ENCODE assay signal across 8 cellular contexts in genomic region chr18:47997338-47997780, GRCh38.
DNase-seq lines count a peak whose midpoint lies in the region; ATAC-seq lines count a peak whose summit lies in the region.

No MANE protein-coding gene starts in this region.

- no peak for ATAC-seq in HG03469 (IDR thresholded peaks at IDR 0.05; ENCODE audit: unreplicated experiment)
- ATAC-seq in HG03159 (IDR thresholded peaks at IDR 0.05; ENCODE audit: unreplicated experiment), result no peak

- DNase-seq in NCI-H345 (lab: John Stamatoyannopoulos, UW), result peak; percentile 20
- DNase-seq in NCI-H345 treated with DMSO at 0.1 percent for 48 hours (lab: John Stamatoyannopoulos, UW; ENCODE audit: unreplicated experiment), result no peak
- peak; percentile 76 for DNase-seq in RPMI7951 (ENCODE audit: low read depth)
- peak; percentile 2 for DNase-seq in effector CD8-positive, alpha-beta T cell (lab: John Stamatoyannopoulos, UW)
- DNase-seq in stimulated activated CD4-positive, alpha-beta T cell treated with anti-CD3 and anti-CD28 coated beads, Interleukin-2, amount 100 ng/mL, for 24 hours, result peak; percentile 49 to 61
- no peak for DNase-seq in DMS153 (lab: John Stamatoyannopoulos, UW)

Comparison
In these comparisons a context has a peak if more than half of its experiments do, and no peak if none do; other contexts are left out.
1. DNase-seq: peak in NCI-H345 (single experiment), RPMI7951 (single experiment), effector CD8-positive, alpha-beta T cell (single experiment) and stimulated activated CD4-positive, alpha-beta T cell treated with anti-CD3 and anti-CD28 coated beads, Interleukin-2, amount 100 ng/mL, for 24 hours (2 of 2); none in NCI-H345 treated with DMSO at 0.1 percent for 48 hours (single experiment) and DMS153 (single experiment).